ENCODE assay signal across 25 cellular contexts in the genomic region with DNA sequence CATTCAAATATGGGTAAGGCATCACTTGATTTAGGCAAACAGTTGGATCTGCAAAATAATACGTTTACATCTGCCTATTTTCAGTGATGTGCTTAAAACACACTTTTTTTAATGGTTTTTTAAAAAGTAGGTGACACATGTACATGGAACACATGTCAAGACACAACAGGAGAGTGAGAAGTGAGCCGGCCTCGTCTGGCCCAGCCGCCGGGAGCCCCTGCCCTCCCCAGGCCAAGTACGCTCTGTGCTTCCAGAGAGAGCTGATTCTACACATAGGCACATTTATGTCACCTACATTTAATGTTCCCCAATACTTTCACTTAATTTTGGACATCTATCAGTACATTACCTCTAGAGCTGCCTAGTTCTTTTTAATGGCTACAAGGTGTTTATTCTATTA.
"Had no signal": no experiment of that assay in that cellular context is flagged by ENCODE, and none has a peak within 500 bp of the region (broad histone marks: within the 10 kb centered on the region; RNA-seq: fewer than 3 reads in every experiment).

No MANE protein-coding gene starts in this region.

- H3K27me3 Mint-ChIP-seq: memory B cell; naive B cell; natural killer cell treated with Interleukin-12 subunit alpha and Interleukin-12 subunit beta and Interleukin-15 and Interleukin-18, amount 100 ng/mL, for 72 hours; progenitor cell of endocrine pancreas; stimulated activated naive B cell treated with anti-CD40 and anti-IgM and Interleukin-4, amounts not matched to agents 10 μg/mL and 1 μg/mL and 100 μg/mL, for 72 hours; stimulated activated naive CD8-positive, alpha-beta T cell treated with anti-CD3 and anti-CD28 coated beads, Interleukin-15, Interleukin-2, amounts not matched to agents 100 ng/mL and 50 ng/mL, for 24 hours had no signal

- H3K27ac ChIP-seq: neutrophil, parathyroid adenoma, thoracic aorta, tibial nerve, upper lobe of left lung had no signal

- ATAC-seq: left colon; mucosa of descending colon; natural killer cell treated with Interleukin-12 subunit alpha and Interleukin-12 subunit beta and Interleukin-15 and Interleukin-18, amount 100 ng/mL, for 72 hours; right lobe of liver; stimulated activated naive B cell treated with anti-CD40 and anti-IgM and Interleukin-4, amounts not matched to agents 10 μg/mL and 1 μg/mL and 100 μg/mL, for 72 hours had no signal

- H3K27ac Mint-ChIP-seq: memory B cell, mesothelial cell of epicardium, progenitor cell of endocrine pancreas had no signal

- H3K9me3 Mint-ChIP-seq: immature natural killer cell; memory B cell; mesothelial cell of epicardium; naive B cell; natural killer cell treated with Interleukin-12 subunit alpha and Interleukin-12 subunit beta and Interleukin-15 and Interleukin-18, amount 100 ng/mL, for 72 hours; neural crest cell; stimulated activated naive B cell treated with anti-CD40 and anti-IgM and Interleukin-4, amounts not matched to agents 10 μg/mL and 1 μg/mL and 100 μg/mL, for 72 hours; stimulated activated naive CD8-positive, alpha-beta T cell treated with anti-CD3 and anti-CD28 coated beads, Interleukin-15, Interleukin-2, amounts not matched to agents 100 ng/mL and 50 ng/mL, for 24 hours had no signal

- DNase-seq: dorsolateral prefrontal cortex; effector CD4-positive, alpha-beta T cell; hypothalamus; immature natural killer cell; islet precursor cell; kidney glomerular epithelial cell; left colon; mucosa of descending colon; naive B cell; right lobe of liver; small intestine; stimulated activated CD4-positive, alpha-beta T cell treated with anti-CD3 and anti-CD28 coated beads, Interleukin-15, amount 100 ng/mL, for 24 hours; stimulated activated CD4-positive, alpha-beta T cell treated with anti-CD3 and anti-CD28 coated beads, Interleukin-2, amount 100 ng/mL, for 48 hours; stimulated activated naive B cell treated with anti-CD40 and anti-IgM and Interleukin-4, amounts not matched to agents 10 μg/mL and 1 μg/mL and 100 μg/mL, for 72 hours had no signal

- H3K4me3 Mint-ChIP-seq: immature natural killer cell; memory B cell; mesothelial cell of epicardium; natural killer cell treated with Interleukin-12 subunit alpha and Interleukin-12 subunit beta and Interleukin-15 and Interleukin-18, amount 100 ng/mL, for 72 hours; stimulated activated naive B cell treated with anti-CD40 and anti-IgM and Interleukin-4, amounts not matched to agents 10 μg/mL and 1 μg/mL and 100 μg/mL, for 72 hours had no signal
